Comparison of ENCODE assay signal across 1 cellular context in the genomic region with DNA sequence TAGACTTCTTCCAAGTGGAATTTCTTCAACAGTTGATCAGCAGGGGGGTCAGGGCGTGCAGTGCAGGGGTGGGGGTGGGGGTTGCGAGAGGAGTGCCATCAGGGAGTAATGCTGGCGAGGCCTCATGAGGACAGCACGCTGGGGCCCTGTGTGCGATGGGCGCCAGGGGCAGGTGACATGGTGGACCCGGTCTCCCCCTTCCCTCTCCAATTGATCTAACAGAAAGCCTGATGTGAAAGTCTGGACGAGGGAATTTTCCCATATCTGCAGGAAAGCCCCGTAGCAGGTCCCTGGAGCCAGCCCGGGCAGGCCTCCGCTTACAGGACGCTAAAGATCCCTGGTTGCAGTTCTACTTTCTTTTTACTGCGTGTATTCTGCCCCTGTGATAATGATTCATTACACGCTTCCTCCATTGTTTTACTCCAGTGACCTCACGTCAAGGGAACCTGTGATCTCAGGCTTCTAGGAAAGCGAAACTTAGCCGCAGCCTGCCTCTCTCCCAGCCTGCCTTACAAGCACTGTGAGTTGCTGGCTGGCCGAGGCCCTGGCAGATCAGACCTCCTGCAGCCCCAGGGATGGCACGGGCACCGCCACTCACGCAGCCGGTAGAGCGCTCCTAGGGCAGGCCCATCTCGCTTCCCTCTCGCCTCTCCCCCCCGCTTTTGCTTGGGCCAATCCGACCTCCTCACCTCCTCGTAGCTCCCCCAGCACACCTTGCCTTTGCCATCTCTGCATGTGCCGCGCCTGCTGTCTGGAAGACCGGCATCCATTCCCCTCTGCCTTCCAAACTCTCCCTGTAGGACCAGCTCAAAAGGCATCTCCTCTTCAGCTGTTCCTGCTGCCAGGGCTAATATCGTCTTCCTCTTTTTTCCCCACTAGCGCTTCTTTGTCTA.
TF ChIP-seq lines count a peak whose summit lies in the region.

No MANE protein-coding gene starts in this region.

TF ChIP-seq in HepG2, 621 proteins besides CTCF, POLR2A, EP300 and RAD21 (continues in another document):
- TF ChIP-seq, protein P1, sequence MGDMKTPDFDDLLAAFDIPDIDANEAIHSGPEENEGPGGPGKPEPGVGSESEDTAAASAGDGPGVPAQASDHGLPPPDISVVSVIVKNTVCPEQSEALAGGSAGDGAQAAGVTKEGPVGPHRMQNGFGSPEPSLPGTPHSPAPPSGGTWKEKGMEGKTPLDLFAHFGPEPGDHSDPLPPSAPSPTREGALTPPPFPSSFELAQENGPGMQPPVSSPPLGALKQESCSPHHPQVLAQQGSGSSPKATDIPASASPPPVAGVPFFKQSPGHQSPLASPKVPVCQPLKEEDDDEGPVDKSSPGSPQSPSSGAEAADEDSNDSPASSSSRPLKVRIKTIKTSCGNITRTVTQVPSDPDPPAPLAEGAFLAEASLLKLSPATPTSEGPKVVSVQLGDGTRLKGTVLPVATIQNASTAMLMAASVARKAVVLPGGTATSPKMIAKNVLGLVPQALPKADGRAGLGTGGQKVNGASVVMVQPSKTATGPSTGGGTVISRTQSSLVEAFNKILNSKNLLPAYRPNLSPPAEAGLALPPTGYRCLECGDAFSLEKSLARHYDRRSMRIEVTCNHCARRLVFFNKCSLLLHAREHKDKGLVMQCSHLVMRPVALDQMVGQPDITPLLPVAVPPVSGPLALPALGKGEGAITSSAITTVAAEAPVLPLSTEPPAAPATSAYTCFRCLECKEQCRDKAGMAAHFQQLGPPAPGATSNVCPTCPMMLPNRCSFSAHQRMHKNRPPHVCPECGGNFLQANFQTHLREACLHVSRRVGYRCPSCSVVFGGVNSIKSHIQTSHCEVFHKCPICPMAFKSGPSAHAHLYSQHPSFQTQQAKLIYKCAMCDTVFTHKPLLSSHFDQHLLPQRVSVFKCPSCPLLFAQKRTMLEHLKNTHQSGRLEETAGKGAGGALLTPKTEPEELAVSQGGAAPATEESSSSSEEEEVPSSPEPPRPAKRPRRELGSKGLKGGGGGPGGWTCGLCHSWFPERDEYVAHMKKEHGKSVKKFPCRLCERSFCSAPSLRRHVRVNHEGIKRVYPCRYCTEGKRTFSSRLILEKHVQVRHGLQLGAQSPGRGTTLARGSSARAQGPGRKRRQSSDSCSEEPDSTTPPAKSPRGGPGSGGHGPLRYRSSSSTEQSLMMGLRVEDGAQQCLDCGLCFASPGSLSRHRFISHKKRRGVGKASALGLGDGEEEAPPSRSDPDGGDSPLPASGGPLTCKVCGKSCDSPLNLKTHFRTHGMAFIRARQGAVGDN (CRISPR knock-in tag; IDR thresholded peaks at IDR 0.05): peak; percentile 81
- TF ChIP-seq, protein P2, sequence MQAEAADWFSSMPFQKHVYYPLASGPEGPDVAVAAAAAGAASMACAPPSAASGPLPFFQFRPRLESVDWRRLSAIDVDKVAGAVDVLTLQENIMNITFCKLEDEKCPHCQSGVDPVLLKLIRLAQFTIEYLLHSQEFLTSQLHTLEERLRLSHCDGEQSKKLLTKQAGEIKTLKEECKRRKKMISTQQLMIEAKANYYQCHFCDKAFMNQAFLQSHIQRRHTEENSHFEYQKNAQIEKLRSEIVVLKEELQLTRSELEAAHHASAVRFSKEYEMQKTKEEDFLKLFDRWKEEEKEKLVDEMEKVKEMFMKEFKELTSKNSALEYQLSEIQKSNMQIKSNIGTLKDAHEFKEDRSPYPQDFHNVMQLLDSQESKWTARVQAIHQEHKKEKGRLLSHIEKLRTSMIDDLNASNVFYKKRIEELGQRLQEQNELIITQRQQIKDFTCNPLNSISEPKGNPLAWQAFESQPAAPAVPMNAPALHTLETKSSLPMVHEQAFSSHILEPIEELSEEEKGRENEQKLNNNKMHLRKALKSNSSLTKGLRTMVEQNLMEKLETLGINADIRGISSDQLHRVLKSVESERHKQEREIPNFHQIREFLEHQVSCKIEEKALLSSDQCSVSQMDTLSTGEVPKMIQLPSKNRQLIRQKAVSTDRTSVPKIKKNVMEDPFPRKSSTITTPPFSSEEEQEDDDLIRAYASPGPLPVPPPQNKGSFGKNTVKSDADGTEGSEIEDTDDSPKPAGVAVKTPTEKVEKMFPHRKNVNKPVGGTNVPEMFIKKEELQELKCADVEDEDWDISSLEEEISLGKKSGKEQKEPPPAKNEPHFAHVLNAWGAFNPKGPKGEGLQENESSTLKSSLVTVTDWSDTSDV (CRISPR knock-in tag; IDR thresholded peaks at IDR 0.05): no peak
- TF ChIP-seq, protein P3, sequence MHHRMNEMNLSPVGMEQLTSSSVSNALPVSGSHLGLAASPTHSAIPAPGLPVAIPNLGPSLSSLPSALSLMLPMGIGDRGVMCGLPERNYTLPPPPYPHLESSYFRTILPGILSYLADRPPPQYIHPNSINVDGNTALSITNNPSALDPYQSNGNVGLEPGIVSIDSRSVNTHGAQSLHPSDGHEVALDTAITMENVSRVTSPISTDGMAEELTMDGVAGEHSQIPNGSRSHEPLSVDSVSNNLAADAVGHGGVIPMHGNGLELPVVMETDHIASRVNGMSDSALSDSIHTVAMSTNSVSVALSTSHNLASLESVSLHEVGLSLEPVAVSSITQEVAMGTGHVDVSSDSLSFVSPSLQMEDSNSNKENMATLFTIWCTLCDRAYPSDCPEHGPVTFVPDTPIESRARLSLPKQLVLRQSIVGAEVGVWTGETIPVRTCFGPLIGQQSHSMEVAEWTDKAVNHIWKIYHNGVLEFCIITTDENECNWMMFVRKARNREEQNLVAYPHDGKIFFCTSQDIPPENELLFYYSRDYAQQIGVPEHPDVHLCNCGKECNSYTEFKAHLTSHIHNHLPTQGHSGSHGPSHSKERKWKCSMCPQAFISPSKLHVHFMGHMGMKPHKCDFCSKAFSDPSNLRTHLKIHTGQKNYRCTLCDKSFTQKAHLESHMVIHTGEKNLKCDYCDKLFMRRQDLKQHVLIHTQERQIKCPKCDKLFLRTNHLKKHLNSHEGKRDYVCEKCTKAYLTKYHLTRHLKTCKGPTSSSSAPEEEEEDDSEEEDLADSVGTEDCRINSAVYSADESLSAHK (CRISPR knock-in tag; IDR thresholded peaks at IDR 0.05; ENCODE audit: borderline replicate concordance): no peak
- TF ChIP-seq ZNF354B (CRISPR knock-in tag; IDR thresholded peaks at IDR 0.05) (no peak), BCL6 (CRISPR knock-in tag; IDR thresholded peaks at IDR 0.05) (0 out of 2 replicates have a peak, but pooled peaks have one; percentile 33), WIZ (CRISPR knock-in tag; IDR thresholded peaks at IDR 0.05) (peak; percentile 41; the same call in 1 of the 2 replicates), PITX1 (CRISPR knock-in tag; IDR thresholded peaks at IDR 0.05) (no peak), SETDB1 (CRISPR knock-in tag; IDR thresholded peaks at IDR 0.05; ENCODE audit: borderline replicate concordance) (no peak), TCF12 (IDR thresholded peaks at IDR 0.05) (no peak), TCF12 (CRISPR knock-in tag; IDR thresholded peaks at IDR 0.05) (no peak), ZSCAN30 (CRISPR knock-in tag; IDR thresholded peaks at IDR 0.05) (no peak), ZFP36L2 (CRISPR knock-in tag; IDR thresholded peaks at IDR 0.05) (no peak), ZNF556 (CRISPR knock-in tag; IDR thresholded peaks at IDR 0.05; ENCODE audit: borderline replicate concordance) (peak; percentile 53; the same call in 1 of the 2 replicates), ZFX (CRISPR knock-in tag; IDR thresholded peaks at IDR 0.05; ENCODE audit: low read depth) (peak; percentile 46; the same call in 1 of the 2 replicates), ZNF850 (CRISPR knock-in tag; conservative IDR thresholded peaks at IDR 0.05) (no peak), ONECUT2 (CRISPR knock-in tag; IDR thresholded peaks at IDR 0.05) (no peak), ZNF614 (CRISPR knock-in tag; IDR thresholded peaks at IDR 0.05; ENCODE audit: borderline replicate concordance) (no peak), ZBTB20 (CRISPR knock-in tag; IDR thresholded peaks at IDR 0.05; ENCODE audit: borderline replicate concordance, low read depth) (no peak), ZBTB38 (CRISPR knock-in tag; IDR thresholded peaks at IDR 0.05) (peak; percentile 46; the same call in 1 of the 2 replicates), EED (CRISPR knock-in tag; IDR thresholded peaks at IDR 0.05) (no peak), ADNP (CRISPR knock-in tag; IDR thresholded peaks at IDR 0.05) (no peak), MIER2 (CRISPR knock-in tag; IDR thresholded peaks at IDR 0.05) (no peak), ZMYM2 (CRISPR knock-in tag; IDR thresholded peaks at IDR 0.05) (no peak), ZC3H13 (CRISPR knock-in tag; IDR thresholded peaks at IDR 0.05) (no peak), JUN (CRISPR knock-in tag; IDR thresholded peaks at IDR 0.05) (0 out of 2 replicates have a peak, but pooled peaks have one; percentile 29), GATAD1 (CRISPR knock-in tag; IDR thresholded peaks at IDR 0.05) (no peak), ZNF749 (CRISPR knock-in tag; IDR thresholded peaks at IDR 0.05; ENCODE audit: borderline replicate concordance) (no peak), HNRNPLL (IDR thresholded peaks at IDR 0.05; ENCODE audit: low read depth, low read length, poor library complexity, severe bottlenecking) (peak; percentile 33), ZMYM3 (CRISPR knock-in tag; IDR thresholded peaks at IDR 0.05) (peak; percentile 33; the same call in 1 of the 2 replicates)
- TF ChIP-seq, protein P4, sequence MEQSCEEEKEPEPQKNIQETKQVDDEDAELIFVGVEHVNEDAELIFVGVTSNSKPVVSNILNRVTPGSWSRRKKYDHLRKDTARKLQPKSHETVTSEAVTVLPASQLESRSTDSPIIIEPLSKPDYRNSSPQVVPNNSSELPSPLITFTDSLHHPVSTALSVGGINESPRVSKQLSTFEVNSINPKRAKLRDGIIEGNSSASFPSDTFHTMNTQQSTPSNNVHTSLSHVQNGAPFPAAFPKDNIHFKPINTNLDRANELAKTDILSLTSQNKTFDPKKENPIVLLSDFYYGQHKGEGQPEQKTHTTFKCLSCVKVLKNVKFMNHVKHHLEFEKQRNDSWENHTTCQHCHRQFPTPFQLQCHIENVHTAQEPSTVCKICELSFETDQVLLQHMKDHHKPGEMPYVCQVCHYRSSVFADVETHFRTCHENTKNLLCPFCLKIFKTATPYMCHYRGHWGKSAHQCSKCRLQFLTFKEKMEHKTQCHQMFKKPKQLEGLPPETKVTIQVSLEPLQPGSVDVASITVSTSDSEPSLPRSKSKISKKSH (CRISPR knock-in tag; IDR thresholded peaks at IDR 0.05; ENCODE audit: borderline replicate concordance): no peak
- TF ChIP-seq, protein P5, sequence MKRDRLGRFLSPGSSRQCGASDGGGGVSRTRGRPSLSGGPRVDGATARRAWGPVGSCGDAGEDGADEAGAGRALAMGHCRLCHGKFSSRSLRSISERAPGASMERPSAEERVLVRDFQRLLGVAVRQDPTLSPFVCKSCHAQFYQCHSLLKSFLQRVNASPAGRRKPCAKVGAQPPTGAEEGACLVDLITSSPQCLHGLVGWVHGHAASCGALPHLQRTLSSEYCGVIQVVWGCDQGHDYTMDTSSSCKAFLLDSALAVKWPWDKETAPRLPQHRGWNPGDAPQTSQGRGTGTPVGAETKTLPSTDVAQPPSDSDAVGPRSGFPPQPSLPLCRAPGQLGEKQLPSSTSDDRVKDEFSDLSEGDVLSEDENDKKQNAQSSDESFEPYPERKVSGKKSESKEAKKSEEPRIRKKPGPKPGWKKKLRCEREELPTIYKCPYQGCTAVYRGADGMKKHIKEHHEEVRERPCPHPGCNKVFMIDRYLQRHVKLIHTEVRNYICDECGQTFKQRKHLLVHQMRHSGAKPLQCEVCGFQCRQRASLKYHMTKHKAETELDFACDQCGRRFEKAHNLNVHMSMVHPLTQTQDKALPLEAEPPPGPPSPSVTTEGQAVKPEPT (CRISPR knock-in tag; IDR thresholded peaks at IDR 0.05; ENCODE audit: low read depth): 0 out of 2 replicates have a peak, but pooled peaks have one; percentile 57
- TF ChIP-seq, protein P6, sequence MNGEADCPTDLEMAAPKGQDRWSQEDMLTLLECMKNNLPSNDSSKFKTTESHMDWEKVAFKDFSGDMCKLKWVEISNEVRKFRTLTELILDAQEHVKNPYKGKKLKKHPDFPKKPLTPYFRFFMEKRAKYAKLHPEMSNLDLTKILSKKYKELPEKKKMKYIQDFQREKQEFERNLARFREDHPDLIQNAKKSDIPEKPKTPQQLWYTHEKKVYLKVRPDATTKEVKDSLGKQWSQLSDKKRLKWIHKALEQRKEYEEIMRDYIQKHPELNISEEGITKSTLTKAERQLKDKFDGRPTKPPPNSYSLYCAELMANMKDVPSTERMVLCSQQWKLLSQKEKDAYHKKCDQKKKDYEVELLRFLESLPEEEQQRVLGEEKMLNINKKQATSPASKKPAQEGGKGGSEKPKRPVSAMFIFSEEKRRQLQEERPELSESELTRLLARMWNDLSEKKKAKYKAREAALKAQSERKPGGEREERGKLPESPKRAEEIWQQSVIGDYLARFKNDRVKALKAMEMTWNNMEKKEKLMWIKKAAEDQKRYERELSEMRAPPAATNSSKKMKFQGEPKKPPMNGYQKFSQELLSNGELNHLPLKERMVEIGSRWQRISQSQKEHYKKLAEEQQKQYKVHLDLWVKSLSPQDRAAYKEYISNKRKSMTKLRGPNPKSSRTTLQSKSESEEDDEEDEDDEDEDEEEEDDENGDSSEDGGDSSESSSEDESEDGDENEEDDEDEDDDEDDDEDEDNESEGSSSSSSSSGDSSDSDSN (CRISPR knock-in tag; IDR thresholded peaks at IDR 0.05): 0 out of 2 replicates have a peak, but pooled peaks have one; percentile 28
- TF ChIP-seq, protein P7, sequence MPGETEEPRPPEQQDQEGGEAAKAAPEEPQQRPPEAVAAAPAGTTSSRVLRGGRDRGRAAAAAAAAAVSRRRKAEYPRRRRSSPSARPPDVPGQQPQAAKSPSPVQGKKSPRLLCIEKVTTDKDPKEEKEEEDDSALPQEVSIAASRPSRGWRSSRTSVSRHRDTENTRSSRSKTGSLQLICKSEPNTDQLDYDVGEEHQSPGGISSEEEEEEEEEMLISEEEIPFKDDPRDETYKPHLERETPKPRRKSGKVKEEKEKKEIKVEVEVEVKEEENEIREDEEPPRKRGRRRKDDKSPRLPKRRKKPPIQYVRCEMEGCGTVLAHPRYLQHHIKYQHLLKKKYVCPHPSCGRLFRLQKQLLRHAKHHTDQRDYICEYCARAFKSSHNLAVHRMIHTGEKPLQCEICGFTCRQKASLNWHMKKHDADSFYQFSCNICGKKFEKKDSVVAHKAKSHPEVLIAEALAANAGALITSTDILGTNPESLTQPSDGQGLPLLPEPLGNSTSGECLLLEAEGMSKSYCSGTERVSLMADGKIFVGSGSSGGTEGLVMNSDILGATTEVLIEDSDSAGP (CRISPR knock-in tag; IDR thresholded peaks at IDR 0.05; ENCODE audit: borderline replicate concordance): peak; percentile 65; the same call in 1 of the 2 replicates
- TF ChIP-seq, protein P8, sequence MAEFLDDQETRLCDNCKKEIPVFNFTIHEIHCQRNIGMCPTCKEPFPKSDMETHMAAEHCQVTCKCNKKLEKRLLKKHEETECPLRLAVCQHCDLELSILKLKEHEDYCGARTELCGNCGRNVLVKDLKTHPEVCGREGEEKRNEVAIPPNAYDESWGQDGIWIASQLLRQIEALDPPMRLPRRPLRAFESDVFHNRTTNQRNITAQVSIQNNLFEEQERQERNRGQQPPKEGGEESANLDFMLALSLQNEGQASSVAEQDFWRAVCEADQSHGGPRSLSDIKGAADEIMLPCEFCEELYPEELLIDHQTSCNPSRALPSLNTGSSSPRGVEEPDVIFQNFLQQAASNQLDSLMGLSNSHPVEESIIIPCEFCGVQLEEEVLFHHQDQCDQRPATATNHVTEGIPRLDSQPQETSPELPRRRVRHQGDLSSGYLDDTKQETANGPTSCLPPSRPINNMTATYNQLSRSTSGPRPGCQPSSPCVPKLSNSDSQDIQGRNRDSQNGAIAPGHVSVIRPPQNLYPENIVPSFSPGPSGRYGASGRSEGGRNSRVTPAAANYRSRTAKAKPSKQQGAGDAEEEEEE (CRISPR knock-in tag; IDR thresholded peaks at IDR 0.05; ENCODE audit: borderline replicate concordance): no peak
- TF ChIP-seq, protein P9, sequence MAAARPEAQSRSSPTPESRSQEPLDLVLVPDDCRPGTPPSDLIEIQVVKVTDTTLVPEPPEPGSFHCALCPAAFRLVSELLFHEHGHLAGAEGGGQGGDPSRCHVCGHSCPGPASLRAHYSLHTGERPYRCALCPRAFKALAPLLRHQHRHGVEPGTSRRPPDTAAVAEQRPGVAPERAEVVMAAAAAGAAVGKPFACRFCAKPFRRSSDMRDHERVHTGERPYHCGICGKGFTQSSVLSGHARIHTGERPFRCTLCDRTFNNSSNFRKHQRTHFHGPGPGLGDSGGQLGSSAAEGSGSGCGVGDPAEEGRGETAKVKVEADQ (CRISPR knock-in tag; IDR thresholded peaks at IDR 0.05; ENCODE audit: borderline replicate concordance): 0 out of 2 replicates have a peak, but pooled peaks have one; percentile 27
